ENCODE assay signal across 23 cellular contexts in the genomic region with DNA sequence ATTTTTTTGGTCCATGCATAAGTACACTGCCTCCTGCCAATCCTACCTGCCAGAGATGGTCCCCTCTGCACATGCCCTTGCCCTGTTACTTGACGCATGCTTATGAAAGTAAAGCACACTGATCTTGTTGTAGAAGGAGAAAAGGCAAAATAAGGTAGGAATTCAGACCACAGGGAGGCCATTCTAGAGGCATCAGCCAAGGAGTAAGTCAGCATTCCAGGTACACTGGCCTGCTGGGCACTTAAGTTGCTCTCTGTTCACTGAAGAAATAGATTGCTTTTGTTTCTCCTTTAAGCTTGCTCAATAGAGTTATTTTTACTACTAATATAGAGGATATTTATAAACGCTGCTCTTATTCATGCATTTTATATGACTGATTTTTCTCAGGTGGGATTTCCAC.
DNase-seq lines count a peak whose midpoint lies in the region; ATAC-seq, FAIRE-seq and TF ChIP-seq lines count a peak whose summit lies in the region.
"Had no signal": no experiment of that assay in that cellular context is flagged by ENCODE, and none has a peak within 500 bp of the region (broad histone marks: within the 10 kb centered on the region; RNA-seq: fewer than 3 reads in every experiment).

No MANE protein-coding gene starts in this region.

- no peaks in the 10 kb centered on the region for H3K9me3 ChIP-seq in H1 (ENCODE audit: insufficient read depth in 2 of 2, low read depth in 1 of 2, low read length in 1 of 2)
- H3K9me3 ChIP-seq: BE2C, BLaER1, Caco-2 had no signal

- H3K4me3 Mint-ChIP-seq in natural killer cell treated with Interleukin-12 subunit alpha and Interleukin-12 subunit beta and Interleukin-15 and Interleukin-18, amount 100 ng/mL, for 72 hours = no peak overlapping the region
- H3K4me3 Mint-ChIP-seq: CD14-positive monocyte; CD4-positive, alpha-beta memory T cell; CD4-positive, CD25-positive, alpha-beta regulatory T cell; CD8-positive, alpha-beta memory T cell had no signal

- no peaks in the 10 kb centered on the region for H3K4me1 Mint-ChIP-seq in natural killer cell treated with Interleukin-12 subunit alpha and Interleukin-12 subunit beta and Interleukin-15 and Interleukin-18, amount 100 ng/mL, for 72 hours (ENCODE audit: low read depth in 2 of 2)
- H3K4me1 Mint-ChIP-seq: CD14-positive monocyte; CD4-positive, CD25-positive, alpha-beta regulatory T cell; CD8-positive, alpha-beta memory T cell had no signal

- no peak overlapping the region for H3K4ac ChIP-seq in H1 (replicated peaks; ENCODE audit: insufficient read length, low read depth, low read length)

- no peak for FAIRE-seq in H1 (lab: Jason Lieb, UNC)
- FAIRE-seq: A204.1, G401.6, GM12891, GM19239 had no signal

- no peak for ATAC-seq in natural killer cell treated with Interleukin-12 subunit alpha and Interleukin-12 subunit beta and Interleukin-15 and Interleukin-18, amount 100 ng/mL, for 72 hours
- ATAC-seq in HG03457 (IDR thresholded peaks at IDR 0.05; ENCODE audit: unreplicated experiment) = no peak

- H3K9ac ChIP-seq in H1 (replicated peaks in 1 of 4; ENCODE audit: extremely low read depth in 1 of 4, low read depth in 3 of 4, low read length in 3 of 4) = no peak overlapping the region
- H3K9ac ChIP-seq: BLaER1 had no signal

- no peak overlapping the region for H2BK5ac ChIP-seq in H1 (ENCODE audit: low read depth, low read length)

- H3K27ac ChIP-seq in H1 (ENCODE audit: low read depth, low read length) = no peak overlapping the region
- H3K27ac ChIP-seq: BLaER1 had no signal

- no peak overlapping the region for H4K91ac ChIP-seq in H1 (replicated peaks; ENCODE audit: insufficient read length, low read length)

- no peak for TF ChIP-seq RAD21 in H1 (IDR thresholded peaks at IDR 0.05 in 1 of 2, conservative IDR thresholded peaks at IDR 0.05 in 1 of 2; ENCODE audit: low read depth in 2 of 2, low read length in 2 of 2)

- H4K8ac ChIP-seq in H1 (ENCODE audit: extremely low read depth, insufficient read depth, low read length) = no peak overlapping the region

- no peak overlapping the region for H3K4me2 ChIP-seq in H1 (ENCODE audit: insufficient read depth in 1 of 2, low read depth in 2 of 2, low read length in 2 of 2)
- H3K4me2 ChIP-seq: BLaER1 had no signal

- H3K4me1 ChIP-seq in H1 (replicated peaks in 1 of 4; ENCODE audit: control insufficient read depth in 3 of 4, insufficient read depth in 4 of 4, low read length in 3 of 4) = no peaks in the 10 kb centered on the region
- H3K4me1 ChIP-seq: BE2C, BLaER1, Caco-2 had no signal

- DNase-seq in H7 = peak; percentile 0
- DNase-seq in H1 (ENCODE audit: low read depth in 1 of 2, low spot score in 2 of 2) = no peak
- DNase-seq in iPS-NIHi11 (ENCODE audit: low spot score) = peak; percentile 8
- DNase-seq in COLO668 (lab: John Stamatoyannopoulos, UW; ENCODE audit: unreplicated experiment) = no peak
- DNase-seq in natural killer cell treated with Interleukin-12 subunit alpha and Interleukin-12 subunit beta and Interleukin-15 and Interleukin-18, amount 100 ng/mL, for 72 hours (ENCODE audit: low spot score) = no peak
- DNase-seq: 8988T; ACHN; BE2C; C1 segment of cervical spinal cord; Caco-2; Calu3; CD4-positive, alpha-beta memory T cell; CD4-positive, CD25-positive, alpha-beta regulatory T cell; CD8-positive, alpha-beta memory T cell; DMS79 treated with DMSO at 0.1 percent for 48 hours; GF-D8 had no signal

- H2BK120ac ChIP-seq in H1 (replicated peaks; ENCODE audit: low read depth, low read length) = no peak overlapping the region

- H3K79me2 ChIP-seq in H1 (ENCODE audit: control insufficient read depth in 1 of 2, insufficient read depth in 2 of 2, low read length in 2 of 2) = no peaks in the 10 kb centered on the region

- H3K27ac Mint-ChIP-seq in natural killer cell treated with Interleukin-12 subunit alpha and Interleukin-12 subunit beta and Interleukin-15 and Interleukin-18, amount 100 ng/mL, for 72 hours = no peak overlapping the region
- H3K27ac Mint-ChIP-seq: CD14-positive monocyte; CD4-positive, CD25-positive, alpha-beta regulatory T cell; CD8-positive, alpha-beta memory T cell had no signal

- WGBS in H1 (ENCODE audit: extremely low coverage in 1 of 2, insufficient coverage in 1 of 2, insufficient read length in 1 of 2, insufficient replicate concordance in 2 of 2, low coverage in 1 of 2, low lambda C conversion rate in 2 of 2, missing lambda C conversion rate in 1 of 2), 2 experiments = 92% methylated on average over 2 of the region's 2 CpGs; no CpG with 5 or more reads in 1 of the 2 experiments

- H2BK12ac ChIP-seq in H1 (ENCODE audit: low read depth, low read length) = no peak overlapping the region

- H4K20me1 ChIP-seq in H1 (replicated peaks in 1 of 2; ENCODE audit: control insufficient read depth in 1 of 2, insufficient read depth in 2 of 2, low read length in 2 of 2) = no peaks in the 10 kb centered on the region
- H4K20me1 ChIP-seq: BLaER1 had no signal

- H3K4me3 ChIP-seq in H7 (ENCODE audit: insufficient read depth, low read depth, low read length) = no peak overlapping the region
- no peak overlapping the region for H3K4me3 ChIP-seq in H1 (ENCODE audit: extremely low read depth in 1 of 4, insufficient read depth in 2 of 4, low read depth in 3 of 4, low read length in 4 of 4)
- H3K4me3 ChIP-seq: BLaER1 had no signal

- H3K27me3 ChIP-seq in H7 (ENCODE audit: control insufficient read depth, insufficient read depth, low read length) (no peaks in the 10 kb centered on the region), H1 (replicated peaks in 1 of 4; ENCODE audit: control insufficient read depth in 3 of 4, extremely low read depth in 1 of 4, insufficient read depth in 3 of 4, low read length in 3 of 4) (no peaks in the 10 kb centered on the region)
- H3K27me3 ChIP-seq: BE2C, BLaER1 had no signal

- TF ChIP-seq EP300 in H1 (IDR thresholded peaks at IDR 0.05; ENCODE audit: borderline replicate concordance in 1 of 2, low read depth in 2 of 2, low read length in 2 of 2) = no peak

- no peak overlapping the region for H2AK5ac ChIP-seq in H1 (ENCODE audit: low read depth, low read length)

- no peak overlapping the region for H3K56ac ChIP-seq in H1 (replicated peaks; ENCODE audit: insufficient read length, low read depth, low read length)

- no peak overlapping the region for H2BK15ac ChIP-seq in H1 (ENCODE audit: low read length)

- no peak overlapping the region for H3K23ac ChIP-seq in H1 (ENCODE audit: insufficient read length)

- no peak overlapping the region for H2BK20ac ChIP-seq in H1 (ENCODE audit: low read length)

- no peaks in the 10 kb centered on the region for H3K23me2 ChIP-seq in H1 (ENCODE audit: low read depth, low read length)

- no peak overlapping the region for H2AFZ ChIP-seq in H1 (ENCODE audit: low read length)

- H3K36me3 ChIP-seq in H7 (replicated peaks; ENCODE audit: control insufficient read depth, insufficient read depth, low read length) (no peaks in the 10 kb centered on the region), H1 (ENCODE audit: control insufficient read depth in 2 of 4, insufficient read depth in 4 of 4, low read length in 3 of 4) (no peaks in the 10 kb centered on the region)
- H3K36me3 ChIP-seq: BE2C, BLaER1 had no signal

- POLR2A ChIA-PET in H1 (lab: Charles Lee; ENCODE audit: partially characterized antibody) = no interaction called here

- no peak for TF ChIP-seq CTCF in H1 (IDR thresholded peaks at IDR 0.05; ENCODE audit: control extremely low read depth in 1 of 3, insufficient read depth in 1 of 3, low read depth in 1 of 3, low read length in 3 of 3)

- H3K18ac ChIP-seq in H1 (ENCODE audit: extremely low read depth, low read length) = no peak overlapping the region

- peaks cover 30% of the 10 kb centered on the region for H3K9me3 Mint-ChIP-seq in natural killer cell treated with Interleukin-12 subunit alpha and Interleukin-12 subunit beta and Interleukin-15 and Interleukin-18, amount 100 ng/mL, for 72 hours

- H4K5ac ChIP-seq in H1 (ENCODE audit: insufficient read length, low read depth, low read length) = no peak overlapping the region

- no peaks in the 10 kb centered on the region for H3K79me1 ChIP-seq in H1 (ENCODE audit: low read depth, low read length)

- TF ChIP-seq POLR2A in H1 (IDR thresholded peaks at IDR 0.05; ENCODE audit: control extremely low read depth in 1 of 2, low read depth in 2 of 2, low read length in 2 of 2) = no peak

- CTCF ChIA-PET in H1 (lab: Charles Lee; ENCODE audit: partially characterized antibody) = no interaction called here

- H3K14ac ChIP-seq in H1 (ENCODE audit: insufficient read length) = no peak overlapping the region

- H3K36me3 Mint-ChIP-seq in natural killer cell treated with Interleukin-12 subunit alpha and Interleukin-12 subunit beta and Interleukin-15 and Interleukin-18, amount 100 ng/mL, for 72 hours = peaks cover 5% of the 10 kb centered on the region
- H3K36me3 Mint-ChIP-seq: CD14-positive monocyte; CD4-positive, alpha-beta memory T cell; CD4-positive, CD25-positive, alpha-beta regulatory T cell; CD8-positive, alpha-beta memory T cell had no signal

- H3K27me3 Mint-ChIP-seq in natural killer cell treated with Interleukin-12 subunit alpha and Interleukin-12 subunit beta and Interleukin-15 and Interleukin-18, amount 100 ng/mL, for 72 hours = no peaks in the 10 kb centered on the region
- H3K27me3 Mint-ChIP-seq: CD4-positive, alpha-beta memory T cell; CD4-positive, CD25-positive, alpha-beta regulatory T cell; CD8-positive, alpha-beta memory T cell had no signal

TF ChIP-seq in H1, 55 proteins besides CTCF, POLR2A, EP300 and RAD21:
- TF ChIP-seq CBX8 (IDR thresholded peaks at IDR 0.05; ENCODE audit: borderline replicate concordance, low read depth, low read length) = no peak
- TF ChIP-seq TEAD4 (IDR thresholded peaks at IDR 0.05; ENCODE audit: low read depth, low read length) = peak; percentile 73; the same call in 1 of the 2 replicates

Comparison
In these comparisons a context has a peak if more than half of its experiments do, and no peak if none do; other contexts are left out.
1. DNase-seq: peak in H7 (single experiment) and iPS-NIHi11 (single experiment); none in H1 (0 of 2), COLO668 (single experiment) and natural killer cell treated with Interleukin-12 subunit alpha and Interleukin-12 subunit beta and Interleukin-15 and Interleukin-18, amount 100 ng/mL, for 72 hours (single experiment).